8 cellular contexts compared by ENCODE assay signal in genomic region chr1:180156201-180156600, GRCh38. TPM values are rescaled to one million over a fixed set of nuclear protein-coding genes. Genes with fewer than 3 reads are reported as not detected.
DNase-seq lines count a peak whose midpoint lies in the region; ATAC-seq, FAIRE-seq and TF ChIP-seq lines count a peak whose summit lies in the region.

No MANE protein-coding gene starts in this region.

- TF ChIP-seq RAD21 in K562 (CRISPR knock-in tag; conservative IDR thresholded peaks at IDR 0.05 in 1 of 2, IDR thresholded peaks at IDR 0.05 in 1 of 2) = no peak

- H3K4me3 ChIP-seq in A673 (ENCODE audit: low read depth, low read length, poor library complexity, severe bottlenecking) (peak overlapping the region; percentile 72), K562 (no peak overlapping the region), mesenchymal stem cell (ENCODE audit: insufficient read depth in 1 of 2, low read depth in 1 of 2, low read length in 2 of 2) (peak overlapping the region in 1 of 2 experiments; percentile 91), gastroesophageal sphincter (peak overlapping the region in 1 of 2 donors; percentile 98)

- TF ChIP-seq EP300 in K562 (IDR thresholded peaks at IDR 0.05; ENCODE audit: low read length) (no peak), gastroesophageal sphincter (IDR thresholded peaks at IDR 0.05) (no peak)

- H3K14ac ChIP-seq in mesenchymal stem cell (ENCODE audit: low read length in 2 of 2) = no peak overlapping the region

- peak overlapping the region; percentile 82 for H3K27ac Mint-ChIP-seq in HFFc6

- peaks cover 14% of the 10 kb centered on the region; the same call in 1 of the 2 replicates for H4K20me1 ChIP-seq in K562 (replicated peaks; ENCODE audit: control insufficient read depth, insufficient read depth, low read length)

- H3K4ac ChIP-seq in mesenchymal stem cell (ENCODE audit: low read depth in 1 of 2, low read length in 2 of 2) = no peak overlapping the region

- intact Hi-C loops in A673 (cut with micrococcal nuclease; ENCODE audit: unreplicated experiment) = no loop called here
- intact Hi-C loops in K562 (cut with micrococcal nuclease) = loop anchor here (5.0 kb wide), 2 partner anchors 199 to 279 kb away; partner anchors contain the start of gene TOR1AIP2

- peaks cover 10% of the 10 kb centered on the region for H3K79me2 ChIP-seq in K562 (ENCODE audit: control insufficient read depth, insufficient read depth, low read length)

- no peaks in the 10 kb centered on the region for H3K9me3 Mint-ChIP-seq in HFFc6

- H2BK5ac ChIP-seq in mesenchymal stem cell (ENCODE audit: low read depth, low read length, poor library complexity, severe bottlenecking) = no peak overlapping the region

- H3K9me1 ChIP-seq in K562 (ENCODE audit: control insufficient read depth, insufficient read depth, low read length) = no peaks in the 10 kb centered on the region

- peaks cover 84% of the 10 kb centered on the region for H3K4me1 Mint-ChIP-seq in HFFc6 (ENCODE audit: low read depth)

- POLR2A ChIA-PET in A673 (lab: Charles Lee; ENCODE audit: low non-redundant PET) = interaction anchor here (0.5 kb wide), 1 partner anchor 1046 kb away, joined by 11 read pairs; no protein-coding TSS in a partner anchor
- POLR2A ChIA-PET in K562 (lab: Yijun Ruan, JAX) = interaction anchor here (0.7 to 1.9 kb wide), 4 partner anchors 22 to 338 kb away, joined by 3 to 7 read pairs (median 4); no protein-coding TSS in a partner anchor

- FAIRE-seq in K562 (lab: Jason Lieb, UNC) = no peak
- no peak for FAIRE-seq in H54 (lab: Jason Lieb, UNC)

- peak overlapping the region; percentile 96 for H3K4me3 Mint-ChIP-seq in HFFc6

- no peak overlapping the region for H2AK5ac ChIP-seq in mesenchymal stem cell (ENCODE audit: low read length, severe bottlenecking)

- H3K27me3 ChIP-seq in A673 (replicated peaks; ENCODE audit: insufficient read depth, low read depth, low read length, poor library complexity) (no peaks in the 10 kb centered on the region), K562 (ENCODE audit: control insufficient read depth in 2 of 2, insufficient read depth in 2 of 2, low read length in 2 of 2) (no peaks in the 10 kb centered on the region), mesenchymal stem cell (ENCODE audit: control insufficient read depth in 1 of 2, insufficient read depth in 1 of 2, low read length in 2 of 2) (no peaks in the 10 kb centered on the region), gastroesophageal sphincter (no peaks in the 10 kb centered on the region)

- peak overlapping the region; percentile 94 for H3K4me2 ChIP-seq in K562 (ENCODE audit: insufficient read depth, low read length)
- no peak overlapping the region for H3K4me2 ChIP-seq in mesenchymal stem cell (ENCODE audit: low read length, poor library complexity, severe bottlenecking)

- H2BK120ac ChIP-seq in mesenchymal stem cell (ENCODE audit: low read depth, low read length) = no peak overlapping the region

- H2BK15ac ChIP-seq in mesenchymal stem cell (ENCODE audit: low read depth, poor library complexity, severe bottlenecking) = no peak overlapping the region

- CTCF ChIA-PET in A673 (lab: Charles Lee) (no interaction called here), K562 (lab: Yijun Ruan, JAX; ENCODE audit: low intra/inter-chr PET ratio) (no interaction called here)

- in situ Hi-C loops in K562 (cut with MboI) = no loop called here

- H3K79me1 ChIP-seq in mesenchymal stem cell (replicated peaks; ENCODE audit: low read length, poor library complexity, severe bottlenecking) = peaks cover 14% of the 10 kb centered on the region

- H4K8ac ChIP-seq in mesenchymal stem cell (ENCODE audit: low read length) = no peak overlapping the region

- ATAC-seq in K562 (no peak), GM19395 (IDR thresholded peaks at IDR 0.05; ENCODE audit: unreplicated experiment) (no peak), gastroesophageal sphincter (no peak)

- DNase-seq in A673 (ENCODE audit: low spot score) (no peak), HFFc6 (no peak), K562 (ENCODE audit: extremely low read depth in 1 of 4, low spot score in 3 of 4) (no peak), mesenchymal stem cell (peak; percentile 19), H54 (ENCODE audit: insufficient read length, low spot score) (no peak), NCI-H226 (no peak)

- H3K27me3 Mint-ChIP-seq in HFFc6 (ENCODE audit: insufficient read depth) = no peaks in the 10 kb centered on the region; the same call in none of the 2 replicates

- peaks cover 26% of the 10 kb centered on the region for H3K4me1 ChIP-seq in A673 (ENCODE audit: insufficient read depth, low read length, poor library complexity, severe bottlenecking)
- peaks cover 33 to 37% of the 10 kb centered on the region in 2 experiments for H3K4me1 ChIP-seq in K562 (replicated peaks in 1 of 2; ENCODE audit: control insufficient read depth in 2 of 2, insufficient read depth in 2 of 2, low read length in 2 of 2)
- H3K4me1 ChIP-seq in mesenchymal stem cell (ENCODE audit: control insufficient read depth, insufficient read depth, low read depth, low read length) = peaks cover 20% of the 10 kb centered on the region
- H3K4me1 ChIP-seq in gastroesophageal sphincter = peaks cover 0 to 42% (median 6%) of the 10 kb centered on the region in 3 donors

- no peak for TF ChIP-seq POLR2A in K562 (conservative IDR thresholded peaks at IDR 0.05)
- no peak for TF ChIP-seq POLR2A in H54 (IDR thresholded peaks at IDR 0.05; ENCODE audit: low read depth, low read length)
- TF ChIP-seq POLR2A in gastroesophageal sphincter (IDR thresholded peaks at IDR 0.05) = no peak

- no peaks in the 10 kb centered on the region for H3K36me3 ChIP-seq in A673 (ENCODE audit: insufficient read depth, low read length, poor library complexity, severe bottlenecking)
- no peaks in the 10 kb centered on the region for H3K36me3 ChIP-seq in K562 (ENCODE audit: control insufficient read depth, insufficient read depth, low read length)
- peaks cover 0 to 5% of the 10 kb centered on the region in 2 experiments for H3K36me3 ChIP-seq in mesenchymal stem cell (ENCODE audit: control insufficient read depth in 1 of 2, insufficient read depth in 2 of 2, low read depth in 1 of 2, low read length in 2 of 2)
- H3K36me3 ChIP-seq in gastroesophageal sphincter = no peaks in the 10 kb centered on the region

- no peak overlapping the region for H3K18ac ChIP-seq in mesenchymal stem cell (ENCODE audit: low read depth in 1 of 2, low read length in 2 of 2)

- BruUV-seq in A673 (replicated peaks; lab: Mats Ljungman, UMichigan) (no TSS peak), K562 (replicated peaks; lab: Mats Ljungman, UMichigan) (no TSS peak)

- H3K27ac ChIP-seq in A673 (ENCODE audit: low read depth, low read length, poor library complexity, severe bottlenecking) = no peak overlapping the region
- no peak overlapping the region for H3K27ac ChIP-seq in K562 (ENCODE audit: extremely low read depth, low read depth, low read length)
- no peak overlapping the region for H3K27ac ChIP-seq in mesenchymal stem cell (ENCODE audit: low read length, poor library complexity, severe bottlenecking)
- H3K27ac ChIP-seq in gastroesophageal sphincter = no peak overlapping the region

- 78% methylated on average over 4 of the region's 4 CpGs for WGBS in K562 (ENCODE audit: insufficient coverage, low coverage, missing lambda C conversion rate)
- WGBS in mesenchymal stem cell = 93% methylated on average over 3 of the region's 4 CpGs
- whole genome bisulfite sequencing in gastroesophageal sphincter (ENCODE audit: low coverage in 1 of 2), 2 donors = 96 to 100% methylated on average over 2 to 3 of the region's 4 CpGs

- no peaks in the 10 kb centered on the region for H3K9me3 ChIP-seq in A673 (ENCODE audit: low read depth, low read length, poor library complexity, severe bottlenecking)
- no peaks in the 10 kb centered on the region for H3K9me3 ChIP-seq in K562 (replicated peaks; ENCODE audit: control insufficient read depth, insufficient read depth, low read depth, low read length)
- H3K9me3 ChIP-seq in mesenchymal stem cell (ENCODE audit: control insufficient read depth, low read length) = no peaks in the 10 kb centered on the region
- no peaks in the 10 kb centered on the region for H3K9me3 ChIP-seq in gastroesophageal sphincter

- H2AFZ ChIP-seq in K562 (ENCODE audit: low read depth, low read length) = no peak overlapping the region
- no peak overlapping the region for H2AFZ ChIP-seq in mesenchymal stem cell (ENCODE audit: low read depth, low read length)

- TF ChIP-seq CTCF in A673 (conservative IDR thresholded peaks at IDR 0.05; ENCODE audit: low read depth, low read length) = no peak
- TF ChIP-seq CTCF in HFFc6 (IDR thresholded peaks at IDR 0.05) = no peak
- TF ChIP-seq CTCF in K562 (IDR thresholded peaks at IDR 0.05 in 2 of 3, conservative IDR thresholded peaks at IDR 0.05 in 1 of 3; ENCODE audit: insufficient read depth in 2 of 3, low read depth in 1 of 3, low read length in 3 of 3) = no peak
- TF ChIP-seq CTCF in gastroesophageal sphincter (IDR thresholded peaks at IDR 0.05) = no peak

- no peak overlapping the region for H3K9ac ChIP-seq in K562 (ENCODE audit: insufficient read depth in 1 of 2, low read depth in 2 of 2, low read length in 2 of 2)
- peak overlapping the region; percentile 7 for H3K9ac ChIP-seq in mesenchymal stem cell (ENCODE audit: low read length)

- H3K23ac ChIP-seq in mesenchymal stem cell (ENCODE audit: low read length in 2 of 2) = no peak overlapping the region

- peak overlapping the region in 1 of 2 experiments; percentile 40 for H2BK12ac ChIP-seq in mesenchymal stem cell (ENCODE audit: low read length in 2 of 2)

- peaks cover 33% of the 10 kb centered on the region; the same call in 1 of the 2 replicates for H3K36me3 Mint-ChIP-seq in HFFc6 (ENCODE audit: low read depth)

- H4K91ac ChIP-seq in mesenchymal stem cell (ENCODE audit: low read length) = no peak overlapping the region

RNA-seq across cellular contexts. Expression of gene QSOX1, which starts 1.5 kb away (rescaled TPM):
- total RNA-seq in A673 (2021) (69.0 and 69.7 TPM in 2 replicates), K562 (2014; rRNA removed) (21.4 and 33.2 TPM in 2 replicates), K562 (2014; rRNA removed; fragmentation: Illumina TruSeq; extraction: Trizol) (10.2 and 11.4 TPM in 2 replicates), K562 (2015; rRNA removed; fragmentation: Illumina TruSeq; extraction: Trizol) (11.0 and 11.7 TPM in 2 replicates), K562 (2021) (47.8 and 53.1 TPM in 2 replicates), gastroesophageal sphincter (100 to 1,000 TPM in 2 of 4 donors, 10 to 100 TPM in 2; 71.5 to 132 (median 106) TPM)
- 100 to 1,000 TPM; 321 to 467 (median 352) TPM for total RNA-seq in HFFc6 (2021; fragmentation: NEBNext Ultra II Directional; extraction: Animal tissue kit (Norgen Biotek cat#: 25700))
- total RNA-seq in K562 (2011; cell fraction: chromatin; rRNA removed; ENCODE audit: low replicate concordance) = 19.7 and 43.6 TPM in 2 replicates
- total RNA-seq in K562 (2011; cell fraction: nucleolus; rRNA removed) = 60.0 and 64.2 TPM in 2 replicates
- 56.8 and 59.6 TPM in 2 replicates for total RNA-seq in K562 (2011; cell fraction: nucleoplasm; rRNA removed)
- polyA plus RNA-seq in K562 (2011; rRNA removed) (15.0 and 36.5 TPM in 2 replicates), K562 (2014; fragmentation: Illumina TruSeq; extraction: Trizol) (23.9 and 28.3 TPM in 2 replicates), K562 (2014; fragmentation: Nextera tagmentation; extraction: Ambion mirVana) (1 to 10 TPM; 4.0 to 4.6 TPM), K562 (2014; rRNA removed) (21.5 and 24.8 TPM in 2 replicates)
- polyA plus RNA-seq in K562 (2011; cell fraction: cytosol; rRNA removed) = 25.2 and 25.3 TPM in 2 replicates
- 33.0 and 35.8 TPM in 2 replicates for polyA plus RNA-seq in K562 (2011; cell fraction: nucleus; rRNA removed)
- 38.9 and 76.2 TPM in 2 replicates for polyA plus RNA-seq in K562 (2012)
- 8.6 and 10.8 TPM in 2 replicates for polyA minus RNA-seq in K562 (2011; rRNA and poly(A)+ RNA removed)
- 10.2 and 18.2 TPM in 2 replicates for polyA minus RNA-seq in K562 (2011; cell fraction: cytosol; rRNA and poly(A)+ RNA removed)
- 7.5 and 7.6 TPM in 2 replicates for polyA minus RNA-seq in K562 (2011; cell fraction: nucleus; rRNA and poly(A)+ RNA removed)
- polyA plus RNA-seq in mesenchymal stem cell (2013, experiment 1 of 2) = 320 TPM
- 317 TPM for polyA plus RNA-seq in mesenchymal stem cell (2013, experiment 2 of 2)
